In genomic region chr20:47276856-47277541, GRCh38 we compare ENCODE assay signal across 10 cellular contexts.
DNase-seq lines count a peak whose midpoint lies in the region; ATAC-seq and TF ChIP-seq lines count a peak whose summit lies in the region.
"Had no signal": no experiment of that assay in that cellular context is flagged by ENCODE, and none has a peak within 500 bp of the region (broad histone marks: within the 10 kb centered on the region; RNA-seq: fewer than 3 reads in every experiment).

No MANE protein-coding gene starts in this region.

- H3K9me3 Mint-ChIP-seq in naive thymus-derived CD8-positive, alpha-beta T cell, result no peaks in the 10 kb centered on the region

- H4K20me1 ChIP-seq in PC-9 (ENCODE audit: insufficient read depth), result peaks cover 6% of the 10 kb centered on the region

- H3K4me1 ChIP-seq in ACC112 (ENCODE audit: control insufficient read depth, insufficient read depth, low read length, unreplicated experiment), result peaks cover 60% of the 10 kb centered on the region
- H3K4me1 ChIP-seq in PC-9 (replicated peaks; ENCODE audit: insufficient read depth), result peaks cover 40% of the 10 kb centered on the region

- CTCF ChIA-PET in PC-9 (lab: Charles Lee), result interaction anchor here (0.6 to 1.0 kb wide), 2 partner anchors 52 to 107 kb away, joined by 3 to 4 read pairs; no protein-coding TSS in a partner anchor

- H3K79me2 ChIP-seq in ACC112 (ENCODE audit: control insufficient read depth, insufficient read depth, low read length, unreplicated experiment), result peaks cover 17% of the 10 kb centered on the region
- peaks cover 44% of the 10 kb centered on the region for H3K79me2 ChIP-seq in PC-9 (ENCODE audit: low read depth)

- H3K4me3 ChIP-seq in ACC112 (ENCODE audit: low read depth, low read length) (peak overlapping the region; percentile 36; the same call in 1 of the 2 replicates), PC-9 (no peak overlapping the region)

- H3K27me3 ChIP-seq in ACC112 (ENCODE audit: insufficient read depth, low read length) (no peaks in the 10 kb centered on the region), PC-9 (ENCODE audit: insufficient read depth, low read depth) (no peaks in the 10 kb centered on the region)

- POLR2A ChIA-PET in PC-9 (lab: Charles Lee; ENCODE audit: unreplicated experiment), result no interaction called here
- POLR2A ChIA-PET in naive thymus-derived CD8-positive, alpha-beta T cell (lab: Charles Lee), result no interaction called here

- peak overlapping the region; percentile 3 for H2AFZ ChIP-seq in ACC112 (ENCODE audit: low read length, unreplicated experiment)
- no peak overlapping the region for H2AFZ ChIP-seq in PC-9

- no peak overlapping the region for H3K4me2 ChIP-seq in PC-9

- BruUV-seq in PC-9 (replicated peaks; lab: Mats Ljungman, UMichigan), result no TSS peak

- H3K4me3 Mint-ChIP-seq in naive thymus-derived CD8-positive, alpha-beta T cell, result no peak overlapping the region

- H3K9me3 ChIP-seq in PC-9 (ENCODE audit: insufficient read depth, low read depth), result no peaks in the 10 kb centered on the region

- H3K27ac ChIP-seq in ACC112 (ENCODE audit: low read depth, low read length) (peak overlapping the region; percentile 97), PC-9 (0 out of 2 replicates have a peak overlapping the region, but pooled peaks have one; percentile 10)

- H3K27me3 Mint-ChIP-seq in naive thymus-derived CD8-positive, alpha-beta T cell, result no peaks in the 10 kb centered on the region

- peaks cover 17% of the 10 kb centered on the region; the same call in 1 of the 2 replicates for H3K36me3 ChIP-seq in ACC112 (ENCODE audit: insufficient read depth, low read length)
- peaks cover 62% of the 10 kb centered on the region for H3K36me3 ChIP-seq in PC-9 (ENCODE audit: low read depth)

- intact Hi-C loops in PC-9 (cut with micrococcal nuclease; ENCODE audit: unreplicated experiment), result no loop called here

- no peaks in the 10 kb centered on the region for H3K9me2 ChIP-seq in PC-9 (ENCODE audit: insufficient read depth)

- H3K4me1 Mint-ChIP-seq in naive thymus-derived CD8-positive, alpha-beta T cell, result peaks cover 13 to 29% (median 27%) of the 10 kb centered on the region in 4 donors

- ATAC-seq in naive thymus-derived CD8-positive, alpha-beta T cell, result no peak
- no peak for ATAC-seq in HG03135 (IDR thresholded peaks at IDR 0.05; ENCODE audit: unreplicated experiment)
- ATAC-seq in GM21737 (IDR thresholded peaks at IDR 0.05; ENCODE audit: unreplicated experiment), result no peak

- H3K27ac Mint-ChIP-seq in naive thymus-derived CD8-positive, alpha-beta T cell, result peak overlapping the region in 6 of 10 donors; percentile 2 to 77 (median 68)

- H3K36me3 Mint-ChIP-seq in naive thymus-derived CD8-positive, alpha-beta T cell, result peaks cover 0 to 90% (median 11%) of the 10 kb centered on the region in 3 donors

- DNase-seq in PC-9 (no peak), epidermal melanocyte (ENCODE audit: insufficient read length, low spot score) (peak; percentile 33), SHP77 treated with DMSO at 0.1 percent for 48 hours (lab: John Stamatoyannopoulos, UW) (no peak)
- DNase-seq in naive thymus-derived CD8-positive, alpha-beta T cell, result no peak
- DNase-seq in stimulated activated naive CD4-positive, alpha-beta T cell (lab: John Stamatoyannopoulos, UW), result no peak
- DNase-seq: activated CD4-positive, alpha-beta T cell treated with anti-CD3 and anti-CD28 coated beads, Interleukin-2, amount 50 U/mL, for 1 hour; NCI-H1417 treated with DMSO at 0.1 percent for 48 hours had no signal

- H3F3A ChIP-seq in PC-9 (ENCODE audit: insufficient read depth, low read depth), result peaks cover 87% of the 10 kb centered on the region

- TF ChIP-seq CTCF in PC-9 (conservative IDR thresholded peaks at IDR 0.05), result no peak
